In the genomic region with DNA sequence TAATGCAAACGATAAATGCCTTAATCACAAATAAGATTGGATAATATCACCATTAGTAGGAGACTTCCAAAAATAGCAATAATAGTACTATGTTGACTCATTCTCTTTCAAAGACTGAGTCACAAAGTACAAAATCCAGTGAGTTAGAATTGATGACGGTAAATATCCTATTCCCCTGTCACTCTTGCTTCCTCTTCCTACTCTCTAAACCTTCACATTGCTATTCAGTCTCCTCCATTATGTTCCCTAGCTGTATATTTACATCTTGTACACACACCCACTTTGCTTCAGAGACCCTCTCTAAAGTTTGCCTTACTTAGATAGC, we compare ENCODE assay signal across 2 cellular contexts.
TF ChIP-seq lines count a peak whose summit lies in the region.

No MANE protein-coding gene starts in this region.

TF ChIP-seq in K562, 482 proteins besides CTCF, POLR2A, EP300 and RAD21:
- TF ChIP-seq PKNOX1 (IDR thresholded peaks at IDR 0.05) (peak; percentile 30; the same call in 1 of the 2 replicates), FOXA1 (IDR thresholded peaks at IDR 0.05; ENCODE audit: borderline replicate concordance) (no peak), ZBTB1 (CRISPR knock-in tag; IDR thresholded peaks at IDR 0.05; ENCODE audit: borderline replicate concordance, low read depth) (no peak)

TF ChIP-seq in HepG2, 621 proteins besides CTCF, POLR2A, EP300 and RAD21:
- TF ChIP-seq SP1 (IDR thresholded peaks at IDR 0.05) (no peak), SP1 (CRISPR knock-in tag; IDR thresholded peaks at IDR 0.05) (no peak), ELF3 (CRISPR knock-in tag; IDR thresholded peaks at IDR 0.05) (peak; percentile 67), ZNF329 (CRISPR knock-in tag; IDR thresholded peaks at IDR 0.05; ENCODE audit: low read depth) (no peak), FOXA3 (CRISPR knock-in tag; IDR thresholded peaks at IDR 0.05) (peak; percentile 75), HMG20A (CRISPR knock-in tag; IDR thresholded peaks at IDR 0.05; ENCODE audit: borderline replicate concordance) (peak; percentile 33; the same call in 1 of the 2 replicates), CHCHD3 (CRISPR knock-in tag; IDR thresholded peaks at IDR 0.05) (no peak), CREB1 (IDR thresholded peaks at IDR 0.05) (peak; percentile 53), CREB1 (CRISPR knock-in tag; IDR thresholded peaks at IDR 0.05) (no peak), LCORL (IDR thresholded peaks at IDR 0.05) (no peak), LCORL (CRISPR knock-in tag; IDR thresholded peaks at IDR 0.05) (peak; percentile 36; the same call in 1 of the 2 replicates), MED1 (CRISPR knock-in tag; IDR thresholded peaks at IDR 0.05) (0 out of 2 replicates have a peak, but pooled peaks have one; percentile 37), ZNF7 (CRISPR knock-in tag; IDR thresholded peaks at IDR 0.05) (peak; percentile 94), TBP (CRISPR knock-in tag; IDR thresholded peaks at IDR 0.05) (no peak), FOSL1 (CRISPR knock-in tag; IDR thresholded peaks at IDR 0.05; ENCODE audit: borderline replicate concordance) (peak; percentile 25; the same call in 1 of the 2 replicates), HNF4A (CRISPR knock-in tag; IDR thresholded peaks at IDR 0.05) (peak; percentile 13; the same call in 1 of the 2 replicates), ARID5B (CRISPR knock-in tag; IDR thresholded peaks at IDR 0.05) (peak; percentile 39; the same call in 1 of the 2 replicates), MEF2D (CRISPR knock-in tag; IDR thresholded peaks at IDR 0.05) (peak; percentile 90), ATF1 (CRISPR knock-in tag; IDR thresholded peaks at IDR 0.05) (no peak), HNRNPL (IDR thresholded peaks at IDR 0.05; ENCODE audit: low read depth, low read length) (no peak)
- TF ChIP-seq, protein P1, sequence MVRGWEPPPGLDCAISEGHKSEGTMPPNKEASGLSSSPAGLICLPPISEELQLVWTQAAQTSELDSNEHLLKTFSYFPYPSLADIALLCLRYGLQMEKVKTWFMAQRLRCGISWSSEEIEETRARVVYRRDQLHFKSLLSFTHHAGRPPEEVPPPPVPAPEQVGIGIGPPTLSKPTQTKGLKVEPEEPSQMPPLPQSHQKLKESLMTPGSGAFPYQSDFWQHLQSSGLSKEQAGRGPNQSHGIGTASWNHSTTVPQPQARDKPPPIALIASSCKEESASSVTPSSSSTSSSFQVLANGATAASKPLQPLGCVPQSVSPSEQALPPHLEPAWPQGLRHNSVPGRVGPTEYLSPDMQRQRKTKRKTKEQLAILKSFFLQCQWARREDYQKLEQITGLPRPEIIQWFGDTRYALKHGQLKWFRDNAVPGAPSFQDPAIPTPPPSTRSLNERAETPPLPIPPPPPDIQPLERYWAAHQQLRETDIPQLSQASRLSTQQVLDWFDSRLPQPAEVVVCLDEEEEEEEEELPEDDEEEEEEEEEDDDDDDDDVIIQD (CRISPR knock-in tag; IDR thresholded peaks at IDR 0.05; ENCODE audit: low read depth), result peak; percentile 47; the same call in 1 of the 2 replicates
- TF ChIP-seq, protein P2, sequence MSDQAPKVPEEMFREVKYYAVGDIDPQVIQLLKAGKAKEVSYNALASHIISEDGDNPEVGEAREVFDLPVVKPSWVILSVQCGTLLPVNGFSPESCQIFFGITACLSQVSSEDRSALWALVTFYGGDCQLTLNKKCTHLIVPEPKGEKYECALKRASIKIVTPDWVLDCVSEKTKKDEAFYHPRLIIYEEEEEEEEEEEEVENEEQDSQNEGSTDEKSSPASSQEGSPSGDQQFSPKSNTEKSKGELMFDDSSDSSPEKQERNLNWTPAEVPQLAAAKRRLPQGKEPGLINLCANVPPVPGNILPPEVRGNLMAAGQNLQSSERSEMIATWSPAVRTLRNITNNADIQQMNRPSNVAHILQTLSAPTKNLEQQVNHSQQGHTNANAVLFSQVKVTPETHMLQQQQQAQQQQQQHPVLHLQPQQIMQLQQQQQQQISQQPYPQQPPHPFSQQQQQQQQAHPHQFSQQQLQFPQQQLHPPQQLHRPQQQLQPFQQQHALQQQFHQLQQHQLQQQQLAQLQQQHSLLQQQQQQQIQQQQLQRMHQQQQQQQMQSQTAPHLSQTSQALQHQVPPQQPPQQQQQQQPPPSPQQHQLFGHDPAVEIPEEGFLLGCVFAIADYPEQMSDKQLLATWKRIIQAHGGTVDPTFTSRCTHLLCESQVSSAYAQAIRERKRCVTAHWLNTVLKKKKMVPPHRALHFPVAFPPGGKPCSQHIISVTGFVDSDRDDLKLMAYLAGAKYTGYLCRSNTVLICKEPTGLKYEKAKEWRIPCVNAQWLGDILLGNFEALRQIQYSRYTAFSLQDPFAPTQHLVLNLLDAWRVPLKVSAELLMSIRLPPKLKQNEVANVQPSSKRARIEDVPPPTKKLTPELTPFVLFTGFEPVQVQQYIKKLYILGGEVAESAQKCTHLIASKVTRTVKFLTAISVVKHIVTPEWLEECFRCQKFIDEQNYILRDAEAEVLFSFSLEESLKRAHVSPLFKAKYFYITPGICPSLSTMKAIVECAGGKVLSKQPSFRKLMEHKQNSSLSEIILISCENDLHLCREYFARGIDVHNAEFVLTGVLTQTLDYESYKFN (CRISPR knock-in tag; conservative IDR thresholded peaks at IDR 0.05), result 0 out of 2 replicates have a peak, but pooled peaks have one; percentile 10
- TF ChIP-seq, protein P3, sequence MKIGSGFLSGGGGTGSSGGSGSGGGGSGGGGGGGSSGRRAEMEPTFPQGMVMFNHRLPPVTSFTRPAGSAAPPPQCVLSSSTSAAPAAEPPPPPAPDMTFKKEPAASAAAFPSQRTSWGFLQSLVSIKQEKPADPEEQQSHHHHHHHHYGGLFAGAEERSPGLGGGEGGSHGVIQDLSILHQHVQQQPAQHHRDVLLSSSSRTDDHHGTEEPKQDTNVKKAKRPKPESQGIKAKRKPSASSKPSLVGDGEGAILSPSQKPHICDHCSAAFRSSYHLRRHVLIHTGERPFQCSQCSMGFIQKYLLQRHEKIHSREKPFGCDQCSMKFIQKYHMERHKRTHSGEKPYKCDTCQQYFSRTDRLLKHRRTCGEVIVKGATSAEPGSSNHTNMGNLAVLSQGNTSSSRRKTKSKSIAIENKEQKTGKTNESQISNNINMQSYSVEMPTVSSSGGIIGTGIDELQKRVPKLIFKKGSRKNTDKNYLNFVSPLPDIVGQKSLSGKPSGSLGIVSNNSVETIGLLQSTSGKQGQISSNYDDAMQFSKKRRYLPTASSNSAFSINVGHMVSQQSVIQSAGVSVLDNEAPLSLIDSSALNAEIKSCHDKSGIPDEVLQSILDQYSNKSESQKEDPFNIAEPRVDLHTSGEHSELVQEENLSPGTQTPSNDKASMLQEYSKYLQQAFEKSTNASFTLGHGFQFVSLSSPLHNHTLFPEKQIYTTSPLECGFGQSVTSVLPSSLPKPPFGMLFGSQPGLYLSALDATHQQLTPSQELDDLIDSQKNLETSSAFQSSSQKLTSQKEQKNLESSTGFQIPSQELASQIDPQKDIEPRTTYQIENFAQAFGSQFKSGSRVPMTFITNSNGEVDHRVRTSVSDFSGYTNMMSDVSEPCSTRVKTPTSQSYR (CRISPR knock-in tag; IDR thresholded peaks at IDR 0.05; ENCODE audit: borderline replicate concordance), result no peak
